14 cellular contexts compared by ENCODE assay signal in genomic region chr11:11555228-11555627, GRCh38.
A peak's percentile ranks its signal among the peaks of the same experiment; 100 is the strongest.
DNase-seq lines count a peak whose midpoint lies in the region; ATAC-seq, FAIRE-seq and TF ChIP-seq lines count a peak whose summit lies in the region.
"Had no signal": no experiment of that assay in that cellular context is flagged by ENCODE, and none has a peak within 500 bp of the region (broad histone marks: within the 10 kb centered on the region; RNA-seq: fewer than 3 reads in every experiment).

No MANE protein-coding gene starts in this region.

- peak overlapping the region; percentile 32 to 39 for H3K27ac ChIP-seq in kidney (ENCODE audit: low read depth in 2 of 2, low read length in 2 of 2)
- H3K27ac ChIP-seq: suprapubic skin had no signal

- no peaks in the 10 kb centered on the region for H3K9me3 ChIP-seq in kidney (ENCODE audit: control insufficient read depth in 1 of 2, low read length in 2 of 2)
- H3K9me3 ChIP-seq: suprapubic skin had no signal

- DNase-seq in Right ventricle myocardium superior, result peak; percentile 78
- DNase-seq in cardiac septum (ENCODE audit: low spot score), result no peak
- peak; percentile 34 for DNase-seq in NCI-H526 treated with DMSO at 0.1 percent for 48 hours (lab: John Stamatoyannopoulos, UW)
- peak; percentile 92 for DNase-seq in kidney
- no peak for DNase-seq in activated T-helper 2 cell treated with anti-CD3 and anti-CD28 coated beads, Interferon-gamma antibody, Interleukin-2, Interleukin-4, amounts not matched to agents 10 μg/mL and 5 μg/mL and 100 μg/mL, durations not matched to agents 14 hours and 24 hours and 36 hours (ENCODE audit: low spot score)
- no peak for DNase-seq in NK-92 treated with Interleukin-12 subunit alpha and Interleukin-12 subunit beta, amount 100 ng/mL, for 24 hours (lab: John Stamatoyannopoulos, UW)
- no peak for DNase-seq in NCI-H774 (lab: John Stamatoyannopoulos, UW)
- DNase-seq: activated CD8-positive, alpha-beta memory T cell treated with anti-CD3 and anti-CD28 coated beads, Interleukin-2, amount 10 ng/mL, durations not matched to agents 7 days and 5 days; effector CD4-positive, alpha-beta T cell; PC-3 had no signal

- no peak overlapping the region for H3K4me3 Mint-ChIP-seq in activated T-helper 2 cell treated with anti-CD3 and anti-CD28 coated beads, Interferon-gamma antibody, Interleukin-2, Interleukin-4, amounts not matched to agents 10 μg/mL and 5 μg/mL and 100 μg/mL, durations not matched to agents 14 hours and 24 hours and 36 hours (ENCODE audit: low read depth)
- H3K4me3 Mint-ChIP-seq: activated CD8-positive, alpha-beta memory T cell treated with anti-CD3 and anti-CD28 coated beads, Interleukin-2, amount 10 ng/mL, durations not matched to agents 7 days and 5 days; T-helper 2 cell treated with Interferon-gamma antibody and Interleukin-4, amounts not matched to agents 5 μg/mL and 100 μg/mL, for 36 hours had no signal

- H3K9me3 Mint-ChIP-seq in activated T-helper 2 cell treated with anti-CD3 and anti-CD28 coated beads, Interferon-gamma antibody, Interleukin-2, Interleukin-4, amounts not matched to agents 10 μg/mL and 5 μg/mL and 100 μg/mL, durations not matched to agents 14 hours and 24 hours and 36 hours, result no peaks in the 10 kb centered on the region
- H3K9me3 Mint-ChIP-seq: T-helper 2 cell treated with Interferon-gamma antibody and Interleukin-4, amounts not matched to agents 5 μg/mL and 100 μg/mL, for 36 hours had no signal

- no peaks in the 10 kb centered on the region for H3K4me1 Mint-ChIP-seq in activated T-helper 2 cell treated with anti-CD3 and anti-CD28 coated beads, Interferon-gamma antibody, Interleukin-2, Interleukin-4, amounts not matched to agents 10 μg/mL and 5 μg/mL and 100 μg/mL, durations not matched to agents 14 hours and 24 hours and 36 hours (ENCODE audit: low read depth)
- H3K4me1 Mint-ChIP-seq: activated CD8-positive, alpha-beta memory T cell treated with anti-CD3 and anti-CD28 coated beads, Interleukin-2, amount 10 ng/mL, durations not matched to agents 7 days and 5 days had no signal

- H3K4me3 ChIP-seq in kidney (ENCODE audit: low read length in 2 of 2), result no peak overlapping the region
- H3K4me3 ChIP-seq: suprapubic skin had no signal

- intact Hi-C loops in Right ventricle myocardium superior (cut with DNase I), result no loop called here
- intact Hi-C loops in cardiac septum (cut with DNase I), result no loop called here
- intact Hi-C loops in kidney (cut with DNase I), result no loop called here
- intact Hi-C loops in activated T-helper 2 cell treated with anti-CD3 and anti-CD28 coated beads, Interferon-gamma antibody, Interleukin-2, Interleukin-4, amounts not matched to agents 10 μg/mL and 5 μg/mL and 100 μg/mL, durations not matched to agents 14 hours and 24 hours and 36 hours (cut with micrococcal nuclease), result no loop called here

- H3K27ac Mint-ChIP-seq in activated T-helper 2 cell treated with anti-CD3 and anti-CD28 coated beads, Interferon-gamma antibody, Interleukin-2, Interleukin-4, amounts not matched to agents 10 μg/mL and 5 μg/mL and 100 μg/mL, durations not matched to agents 14 hours and 24 hours and 36 hours, result no peak overlapping the region
- H3K27ac Mint-ChIP-seq: activated CD8-positive, alpha-beta memory T cell treated with anti-CD3 and anti-CD28 coated beads, Interleukin-2, amount 10 ng/mL, durations not matched to agents 7 days and 5 days; T-helper 2 cell treated with Interferon-gamma antibody and Interleukin-4, amounts not matched to agents 5 μg/mL and 100 μg/mL, for 36 hours had no signal

- TF ChIP-seq CTCF in kidney (IDR thresholded peaks at IDR 0.05; ENCODE audit: borderline replicate concordance, extremely low read depth, insufficient read depth), result no peak

- H3K36me3 ChIP-seq in kidney (ENCODE audit: control insufficient read depth in 1 of 2, insufficient read depth in 2 of 2, low read length in 2 of 2), result no peaks in the 10 kb centered on the region
- H3K36me3 ChIP-seq: suprapubic skin had no signal

- ATAC-seq in Right ventricle myocardium superior (ENCODE audit: poor library complexity) (peak; percentile 82), GM19351 (IDR thresholded peaks at IDR 0.05; ENCODE audit: unreplicated experiment) (no peak)
- ATAC-seq: activated CD8-positive, alpha-beta memory T cell treated with anti-CD3 and anti-CD28 coated beads, Interleukin-2, amount 10 ng/mL, durations not matched to agents 7 days and 5 days; PC-3 had no signal

- no peaks in the 10 kb centered on the region for H3K27me3 Mint-ChIP-seq in activated T-helper 2 cell treated with anti-CD3 and anti-CD28 coated beads, Interferon-gamma antibody, Interleukin-2, Interleukin-4, amounts not matched to agents 10 μg/mL and 5 μg/mL and 100 μg/mL, durations not matched to agents 14 hours and 24 hours and 36 hours (ENCODE audit: low read depth)

- FAIRE-seq in kidney (lab: Jason Lieb, UNC), result no peak
- FAIRE-seq: G401.6 had no signal

- H3K4me1 ChIP-seq in kidney (ENCODE audit: control insufficient read depth in 1 of 2, insufficient read depth in 1 of 2, low read depth in 1 of 2, low read length in 2 of 2), result peaks cover 36 to 40% of the 10 kb centered on the region in 2 donors

- H3K9ac ChIP-seq in kidney (ENCODE audit: low read length in 2 of 2), result peak overlapping the region in 1 of 2 donors; percentile 2

- H3K36me3 Mint-ChIP-seq in activated T-helper 2 cell treated with anti-CD3 and anti-CD28 coated beads, Interferon-gamma antibody, Interleukin-2, Interleukin-4, amounts not matched to agents 10 μg/mL and 5 μg/mL and 100 μg/mL, durations not matched to agents 14 hours and 24 hours and 36 hours (ENCODE audit: low read depth), result no peaks in the 10 kb centered on the region
- H3K36me3 Mint-ChIP-seq: activated CD8-positive, alpha-beta memory T cell treated with anti-CD3 and anti-CD28 coated beads, Interleukin-2, amount 10 ng/mL, durations not matched to agents 7 days and 5 days had no signal

Comparison
In these comparisons a context has a peak if more than half of its experiments do, and no peak if none do; other contexts are left out.
1. DNase-seq: peak in Right ventricle myocardium superior (single experiment), NCI-H526 treated with DMSO at 0.1 percent for 48 hours (single experiment) and kidney (single experiment); none in cardiac septum (single experiment), activated T-helper 2 cell treated with anti-CD3 and anti-CD28 coated beads, Interferon-gamma antibody, Interleukin-2, Interleukin-4, amounts not matched to agents 10 μg/mL and 5 μg/mL and 100 μg/mL, durations not matched to agents 14 hours and 24 hours and 36 hours (single experiment), NK-92 treated with Interleukin-12 subunit alpha and Interleukin-12 subunit beta, amount 100 ng/mL, for 24 hours (single experiment) and NCI-H774 (single experiment).